12 cellular contexts compared by ENCODE assay signal in genomic region chr3:25820372-25820771, GRCh38. TPM values are rescaled to one million over a fixed set of nuclear protein-coding genes. Genes with fewer than 3 reads are reported as not detected.
DNase-seq lines count a peak whose midpoint lies in the region; ATAC-seq and TF ChIP-seq lines count a peak whose summit lies in the region.
"Had no signal": no experiment of that assay in that cellular context is flagged by ENCODE, and none has a peak within 500 bp of the region (broad histone marks: within the 10 kb centered on the region; RNA-seq: fewer than 3 reads in every experiment).

No MANE protein-coding gene starts in this region.

- H3K4me2 ChIP-seq in neural progenitor cell, result no peak overlapping the region
- H3K4me2 ChIP-seq: PC-9 had no signal

- H3K27ac ChIP-seq in neural progenitor cell, result no peak overlapping the region
- H3K27ac ChIP-seq: C4-2B, PC-9 had no signal

- no peak for DNase-seq in activated naive CD4-positive, alpha-beta T cell treated with anti-CD3 and anti-CD28 coated beads, Interleukin-2, amount 50 U/mL, for 72 hours (ENCODE audit: low spot score in 2 of 2)
- no peak for DNase-seq in activated naive CD4-positive, alpha-beta T cell treated with Interleukin-2 at 50 U/mL for 16 hours
- DNase-seq in RPMI8226, result peak; percentile 69
- peak; percentile 93 to 97 for DNase-seq in foreskin fibroblast
- no peak for DNase-seq in stimulated activated effector memory CD8-positive, alpha-beta T cell treated with anti-CD3 and anti-CD28 coated beads, Interleukin-12 subunit alpha, Interleukin-12 subunit beta, amount 100 ng/mL, for 72 hours (ENCODE audit: low spot score in 2 of 2)
- DNase-seq in neural progenitor cell (ENCODE audit: low spot score), result no peak
- no peak for DNase-seq in NCI-H128 (lab: John Stamatoyannopoulos, UW; ENCODE audit: unreplicated experiment)

- H3K27me3 Mint-ChIP-seq in neural progenitor cell (ENCODE audit: insufficient read depth, low read depth), result peaks cover 2% of the 10 kb centered on the region

- H2AFZ ChIP-seq in neural progenitor cell (replicated peaks), result no peak overlapping the region
- H2AFZ ChIP-seq: PC-9 had no signal

- no peaks in the 10 kb centered on the region for H3F3A ChIP-seq in neural progenitor cell (ENCODE audit: low read depth)

- TF ChIP-seq CTCF in foreskin fibroblast (IDR thresholded peaks at IDR 0.05; ENCODE audit: low read depth, low read length) (no peak), neural progenitor cell (IDR thresholded peaks at IDR 0.05) (no peak)

- no peaks in the 10 kb centered on the region for H3K9me3 ChIP-seq in neural progenitor cell (ENCODE audit: low read depth)

- no peaks in the 10 kb centered on the region for H3K36me3 Mint-ChIP-seq in activated naive CD4-positive, alpha-beta T cell treated with anti-CD3 and anti-CD28 coated beads, Interleukin-2, amount 50 U/mL, for 72 hours
- no peaks in the 10 kb centered on the region for H3K36me3 Mint-ChIP-seq in stimulated activated effector memory CD8-positive, alpha-beta T cell treated with anti-CD3 and anti-CD28 coated beads, Interleukin-12 subunit alpha, Interleukin-12 subunit beta, amount 100 ng/mL, for 72 hours
- no peaks in the 10 kb centered on the region for H3K36me3 Mint-ChIP-seq in neural progenitor cell
- H3K36me3 Mint-ChIP-seq: activated naive CD8-positive, alpha-beta T cell had no signal

- H3K4me3 ChIP-seq in foreskin fibroblast (ENCODE audit: low read depth in 1 of 2, low read length in 2 of 2) (no peak overlapping the region), neural progenitor cell (no peak overlapping the region)
- H3K4me3 ChIP-seq: PC-9 had no signal

- H3K27ac Mint-ChIP-seq in activated naive CD4-positive, alpha-beta T cell treated with anti-CD3 and anti-CD28 coated beads, Interleukin-2, amount 50 U/mL, for 72 hours, result no peak overlapping the region
- H3K27ac Mint-ChIP-seq in stimulated activated effector memory CD8-positive, alpha-beta T cell treated with anti-CD3 and anti-CD28 coated beads, Interleukin-12 subunit alpha, Interleukin-12 subunit beta, amount 100 ng/mL, for 72 hours, result no peak overlapping the region
- H3K27ac Mint-ChIP-seq in neural progenitor cell, result no peak overlapping the region
- H3K27ac Mint-ChIP-seq: activated naive CD8-positive, alpha-beta T cell had no signal

- no peaks in the 10 kb centered on the region for H3K4me1 Mint-ChIP-seq in stimulated activated effector memory CD8-positive, alpha-beta T cell treated with anti-CD3 and anti-CD28 coated beads, Interleukin-12 subunit alpha, Interleukin-12 subunit beta, amount 100 ng/mL, for 72 hours
- H3K4me1 Mint-ChIP-seq in neural progenitor cell, result no peaks in the 10 kb centered on the region
- H3K4me1 Mint-ChIP-seq: neural crest cell had no signal

- H3K9ac ChIP-seq in neural progenitor cell, result no peak overlapping the region

- H3K36me3 ChIP-seq in neural progenitor cell, result no peaks in the 10 kb centered on the region

- H3K9me3 Mint-ChIP-seq in activated naive CD4-positive, alpha-beta T cell treated with anti-CD3 and anti-CD28 coated beads, Interleukin-2, amount 50 U/mL, for 72 hours, result no peaks in the 10 kb centered on the region
- H3K9me3 Mint-ChIP-seq in stimulated activated effector memory CD8-positive, alpha-beta T cell treated with anti-CD3 and anti-CD28 coated beads, Interleukin-12 subunit alpha, Interleukin-12 subunit beta, amount 100 ng/mL, for 72 hours, result no peaks in the 10 kb centered on the region
- H3K9me3 Mint-ChIP-seq in neural progenitor cell, result peaks cover 5% of the 10 kb centered on the region
- H3K9me3 Mint-ChIP-seq: neural crest cell had no signal

- ATAC-seq in activated naive CD4-positive, alpha-beta T cell treated with anti-CD3 and anti-CD28 coated beads, Interleukin-2, amount 50 U/mL, for 72 hours, result peak; percentile 25 to 66
- ATAC-seq in stimulated activated effector memory CD8-positive, alpha-beta T cell treated with anti-CD3 and anti-CD28 coated beads, Interleukin-12 subunit alpha, Interleukin-12 subunit beta, amount 100 ng/mL, for 72 hours, result peak; percentile 80
- ATAC-seq in HG02571 (IDR thresholded peaks at IDR 0.05; ENCODE audit: unreplicated experiment), result no peak

- H3K27me3 ChIP-seq in neural progenitor cell, result no peaks in the 10 kb centered on the region

- no peaks in the 10 kb centered on the region for H3K79me2 ChIP-seq in neural progenitor cell (ENCODE audit: low read depth)

- no peaks in the 10 kb centered on the region for H4K20me1 ChIP-seq in neural progenitor cell (ENCODE audit: low read depth)

- no peak overlapping the region for H3K4me3 Mint-ChIP-seq in stimulated activated effector memory CD8-positive, alpha-beta T cell treated with anti-CD3 and anti-CD28 coated beads, Interleukin-12 subunit alpha, Interleukin-12 subunit beta, amount 100 ng/mL, for 72 hours
- H3K4me3 Mint-ChIP-seq in neural progenitor cell, result no peak overlapping the region
- H3K4me3 Mint-ChIP-seq: activated naive CD8-positive, alpha-beta T cell; neural crest cell had no signal

- no peaks in the 10 kb centered on the region for H3K4me1 ChIP-seq in neural progenitor cell

RNA-seq across cellular contexts. Expression of gene OXSM, which starts 30.5 kb away (rescaled TPM):
- 10 to 100 TPM; 10.0 to 19.3 TPM for total RNA-seq in activated naive CD4-positive, alpha-beta T cell treated with anti-CD3 and anti-CD28 coated beads, Interleukin-2, amount 50 U/mL, for 72 hours
- 1.6 and 2.1 TPM in 2 replicates for total RNA-seq in neural progenitor cell (ENCODE audit: low replicate concordance)

RNA-seq across cellular contexts. Expression of gene NGLY1, which starts 37.1 kb away (rescaled TPM):
- 100 to 1,000 TPM in 1 of 2 donors, 10 to 100 TPM in 1; 82.0 to 110 TPM for total RNA-seq in activated naive CD4-positive, alpha-beta T cell treated with anti-CD3 and anti-CD28 coated beads, Interleukin-2, amount 50 U/mL, for 72 hours
- total RNA-seq in neural progenitor cell (ENCODE audit: low replicate concordance), result 37.7 and 45.0 TPM in 2 replicates

Comparison
In these comparisons a context has a peak if more than half of its experiments do, and no peak if none do; other contexts are left out.
1. DNase-seq: peak in RPMI8226 (single experiment) and foreskin fibroblast (2 of 2); none in activated naive CD4-positive, alpha-beta T cell treated with anti-CD3 and anti-CD28 coated beads, Interleukin-2, amount 50 U/mL, for 72 hours (0 of 2), activated naive CD4-positive, alpha-beta T cell treated with Interleukin-2 at 50 U/mL for 16 hours (single experiment), stimulated activated effector memory CD8-positive, alpha-beta T cell treated with anti-CD3 and anti-CD28 coated beads, Interleukin-12 subunit alpha, Interleukin-12 subunit beta, amount 100 ng/mL, for 72 hours (0 of 2), neural progenitor cell (single experiment) and NCI-H128 (single experiment).